Comparison of ENCODE assay signal across 1 cellular context in the genomic region with DNA sequence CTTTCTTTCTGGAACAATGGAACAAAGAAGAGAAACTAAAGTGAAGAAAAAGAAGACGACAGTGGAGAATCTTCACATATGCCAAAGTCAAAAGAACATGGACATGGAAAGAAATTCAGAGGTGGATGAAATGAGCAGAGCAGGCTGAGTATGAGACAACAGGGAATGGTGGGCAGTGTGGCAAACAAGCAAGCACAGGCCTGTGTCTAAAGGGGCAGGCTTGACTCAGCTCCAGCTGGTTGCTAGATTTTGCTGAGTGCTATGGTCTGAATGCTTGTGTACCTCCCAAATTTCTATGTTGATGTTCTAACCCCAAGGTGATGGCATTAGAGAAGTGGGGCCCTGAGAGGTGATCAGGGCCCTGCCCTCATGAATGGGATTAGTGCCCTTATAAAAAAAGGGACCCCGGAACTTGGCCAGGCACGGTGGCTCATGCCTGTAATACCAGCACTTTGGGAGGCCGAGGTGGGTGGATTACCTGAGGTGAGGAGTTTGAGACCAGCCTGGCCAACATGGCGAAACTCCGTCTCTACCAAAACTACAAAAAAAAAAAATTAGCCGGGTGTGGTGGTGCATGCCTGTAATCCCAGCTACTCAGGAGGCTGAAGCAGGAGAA.
TF ChIP-seq lines count a peak whose summit lies in the region.

No MANE protein-coding gene starts in this region.

TF ChIP-seq in WTC11, 78 proteins besides CTCF, POLR2A, EP300 and RAD21 (continued from another document):
- TF ChIP-seq, protein P1, sequence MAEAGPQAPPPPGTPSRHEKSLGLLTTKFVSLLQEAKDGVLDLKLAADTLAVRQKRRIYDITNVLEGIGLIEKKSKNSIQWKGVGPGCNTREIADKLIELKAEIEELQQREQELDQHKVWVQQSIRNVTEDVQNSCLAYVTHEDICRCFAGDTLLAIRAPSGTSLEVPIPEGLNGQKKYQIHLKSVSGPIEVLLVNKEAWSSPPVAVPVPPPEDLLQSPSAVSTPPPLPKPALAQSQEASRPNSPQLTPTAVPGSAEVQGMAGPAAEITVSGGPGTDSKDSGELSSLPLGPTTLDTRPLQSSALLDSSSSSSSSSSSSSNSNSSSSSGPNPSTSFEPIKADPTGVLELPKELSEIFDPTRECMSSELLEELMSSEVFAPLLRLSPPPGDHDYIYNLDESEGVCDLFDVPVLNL (CRISPR knock-in tag; IDR thresholded peaks at IDR 0.05; ENCODE audit: borderline replicate concordance, low read depth), result no peak
- no peak for TF ChIP-seq MXD4 (CRISPR knock-in tag; IDR thresholded peaks at IDR 0.05; ENCODE audit: borderline replicate concordance)
- TF ChIP-seq SP1 (CRISPR knock-in tag; conservative IDR thresholded peaks at IDR 0.05), result no peak
- TF ChIP-seq FOXK1 (CRISPR knock-in tag; IDR thresholded peaks at IDR 0.05), result no peak
- TF ChIP-seq, protein P2, sequence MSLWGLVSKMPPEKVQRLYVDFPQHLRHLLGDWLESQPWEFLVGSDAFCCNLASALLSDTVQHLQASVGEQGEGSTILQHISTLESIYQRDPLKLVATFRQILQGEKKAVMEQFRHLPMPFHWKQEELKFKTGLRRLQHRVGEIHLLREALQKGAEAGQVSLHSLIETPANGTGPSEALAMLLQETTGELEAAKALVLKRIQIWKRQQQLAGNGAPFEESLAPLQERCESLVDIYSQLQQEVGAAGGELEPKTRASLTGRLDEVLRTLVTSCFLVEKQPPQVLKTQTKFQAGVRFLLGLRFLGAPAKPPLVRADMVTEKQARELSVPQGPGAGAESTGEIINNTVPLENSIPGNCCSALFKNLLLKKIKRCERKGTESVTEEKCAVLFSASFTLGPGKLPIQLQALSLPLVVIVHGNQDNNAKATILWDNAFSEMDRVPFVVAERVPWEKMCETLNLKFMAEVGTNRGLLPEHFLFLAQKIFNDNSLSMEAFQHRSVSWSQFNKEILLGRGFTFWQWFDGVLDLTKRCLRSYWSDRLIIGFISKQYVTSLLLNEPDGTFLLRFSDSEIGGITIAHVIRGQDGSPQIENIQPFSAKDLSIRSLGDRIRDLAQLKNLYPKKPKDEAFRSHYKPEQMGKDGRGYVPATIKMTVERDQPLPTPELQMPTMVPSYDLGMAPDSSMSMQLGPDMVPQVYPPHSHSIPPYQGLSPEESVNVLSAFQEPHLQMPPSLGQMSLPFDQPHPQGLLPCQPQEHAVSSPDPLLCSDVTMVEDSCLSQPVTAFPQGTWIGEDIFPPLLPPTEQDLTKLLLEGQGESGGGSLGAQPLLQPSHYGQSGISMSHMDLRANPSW (CRISPR knock-in tag; conservative IDR thresholded peaks at IDR 0.05; ENCODE audit: low read depth), result no peak
- no peak for TF ChIP-seq CREB1 (CRISPR knock-in tag; IDR thresholded peaks at IDR 0.05)
